Comparison of ENCODE assay signal across 10 cellular contexts in genomic region chr1:30569384-30569783, GRCh38.
"Had no signal": no experiment of that assay in that cellular context is flagged by ENCODE, and none has a peak within 500 bp of the region (broad histone marks: within the 10 kb centered on the region; RNA-seq: fewer than 3 reads in every experiment).

No MANE protein-coding gene starts in this region.

- H3K4me3 Mint-ChIP-seq: activated naive CD8-positive, alpha-beta T cell treated with anti-CD3 and anti-CD28 coated beads, Interleukin-2, amount 10 ng/mL, durations not matched to agents 7 days and 5 days; activated T-helper 1 cell treated with anti-CD3 and anti-CD28 coated beads, Interleukin-12 subunit alpha, Interleukin-12 subunit beta, Interleukin-2, Interleukin-4 antibody, amounts not matched to agents 30 ng/mL and 10 ng/mL and 1 ng/mL, durations not matched to agents 14 hours and 24 hours and 36 hours had no signal

- H3K4me1 Mint-ChIP-seq: activated naive CD8-positive, alpha-beta T cell treated with anti-CD3 and anti-CD28 coated beads, Interleukin-2, amount 10 ng/mL, durations not matched to agents 7 days and 5 days had no signal

- H3K27ac Mint-ChIP-seq: activated naive CD8-positive, alpha-beta T cell treated with anti-CD3 and anti-CD28 coated beads, Interleukin-2, amount 10 ng/mL, durations not matched to agents 7 days and 5 days; activated T-helper 1 cell treated with anti-CD3 and anti-CD28 coated beads, Interleukin-12 subunit alpha, Interleukin-12 subunit beta, Interleukin-2, Interleukin-4 antibody, amounts not matched to agents 30 ng/mL and 10 ng/mL and 1 ng/mL, durations not matched to agents 14 hours and 24 hours and 36 hours had no signal

- H3K4me1 ChIP-seq: esophagus squamous epithelium, spleen, stomach had no signal

- H3K9me3 ChIP-seq: esophagus squamous epithelium had no signal

- H3K27ac ChIP-seq: esophagus squamous epithelium, spleen, stomach had no signal

- H3K36me3 ChIP-seq: esophagus squamous epithelium, spleen, stomach had no signal

- ATAC-seq: sciatic nerve had no signal

- H3K9me3 Mint-ChIP-seq: activated naive CD8-positive, alpha-beta T cell treated with anti-CD3 and anti-CD28 coated beads, Interleukin-2, amount 10 ng/mL, durations not matched to agents 7 days and 5 days; activated T-helper 1 cell treated with anti-CD3 and anti-CD28 coated beads, Interleukin-12 subunit alpha, Interleukin-12 subunit beta, Interleukin-2, Interleukin-4 antibody, amounts not matched to agents 30 ng/mL and 10 ng/mL and 1 ng/mL, durations not matched to agents 14 hours and 24 hours and 36 hours had no signal

- H3K4me3 ChIP-seq: esophagus squamous epithelium, spleen, stomach had no signal

- DNase-seq: activated naive CD8-positive, alpha-beta T cell treated with anti-CD3 and anti-CD28 coated beads, Interleukin-2, amount 10 ng/mL, durations not matched to agents 7 days and 5 days; cortex of kidney; effector CD4-positive, alpha-beta T cell; esophagus squamous epithelium; hippocampal formation; kidney glomerular epithelial cell; spleen; stomach had no signal

- H3K36me3 Mint-ChIP-seq: activated naive CD8-positive, alpha-beta T cell treated with anti-CD3 and anti-CD28 coated beads, Interleukin-2, amount 10 ng/mL, durations not matched to agents 7 days and 5 days had no signal
